Comparison of ENCODE assay signal across 1 cellular context in genomic region chr21:34183331-34183928, GRCh38.
A peak's percentile ranks its signal among the peaks of the same experiment; 100 is the strongest.
TF ChIP-seq lines count a peak whose summit lies in the region.

No MANE protein-coding gene starts in this region.

TF ChIP-seq in HepG2, 621 proteins besides CTCF, POLR2A, EP300 and RAD21 (continued from another document):
- TF ChIP-seq, protein P1, sequence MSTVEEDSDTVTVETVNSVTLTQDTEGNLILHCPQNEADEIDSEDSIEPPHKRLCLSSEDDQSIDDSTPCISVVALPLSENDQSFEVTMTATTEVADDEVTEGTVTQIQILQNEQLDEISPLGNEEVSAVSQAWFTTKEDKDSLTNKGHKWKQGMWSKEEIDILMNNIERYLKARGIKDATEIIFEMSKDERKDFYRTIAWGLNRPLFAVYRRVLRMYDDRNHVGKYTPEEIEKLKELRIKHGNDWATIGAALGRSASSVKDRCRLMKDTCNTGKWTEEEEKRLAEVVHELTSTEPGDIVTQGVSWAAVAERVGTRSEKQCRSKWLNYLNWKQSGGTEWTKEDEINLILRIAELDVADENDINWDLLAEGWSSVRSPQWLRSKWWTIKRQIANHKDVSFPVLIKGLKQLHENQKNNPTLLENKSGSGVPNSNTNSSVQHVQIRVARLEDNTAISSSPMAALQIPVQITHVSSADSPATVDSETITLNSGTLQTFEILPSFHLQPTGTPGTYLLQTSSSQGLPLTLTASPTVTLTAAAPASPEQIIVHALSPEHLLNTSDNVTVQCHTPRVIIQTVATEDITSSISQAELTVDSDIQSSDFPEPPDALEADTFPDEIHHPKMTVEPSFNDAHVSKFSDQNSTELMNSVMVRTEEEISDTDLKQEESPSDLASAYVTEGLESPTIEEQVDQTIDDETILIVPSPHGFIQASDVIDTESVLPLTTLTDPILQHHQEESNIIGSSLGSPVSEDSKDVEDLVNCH (CRISPR knock-in tag; IDR thresholded peaks at IDR 0.05) = no peak
- TF ChIP-seq TOPORS (CRISPR knock-in tag; IDR thresholded peaks at IDR 0.05) (no peak), SAP130 (CRISPR knock-in tag; IDR thresholded peaks at IDR 0.05; ENCODE audit: low read depth) (0 out of 2 replicates have a peak, but pooled peaks have one; percentile 13), MXD3 (CRISPR knock-in tag; IDR thresholded peaks at IDR 0.05) (no peak), TFAP4 (IDR thresholded peaks at IDR 0.05; ENCODE audit: borderline replicate concordance, low read depth) (peak; percentile 85), ZNF546 (CRISPR knock-in tag; conservative IDR thresholded peaks at IDR 0.05) (no peak), ZNF18 (CRISPR knock-in tag; IDR thresholded peaks at IDR 0.05; ENCODE audit: insufficient replicate concordance) (no peak), ZNF549 (CRISPR knock-in tag; IDR thresholded peaks at IDR 0.05) (no peak), NFIB (CRISPR knock-in tag; IDR thresholded peaks at IDR 0.05; ENCODE audit: borderline replicate concordance) (no peak), ZNF768 (CRISPR knock-in tag; IDR thresholded peaks at IDR 0.05) (no peak), ZFAT (CRISPR knock-in tag; conservative IDR thresholded peaks at IDR 0.05) (no peak), PITX1 (CRISPR knock-in tag; IDR thresholded peaks at IDR 0.05) (no peak), ZMYM3 (CRISPR knock-in tag; IDR thresholded peaks at IDR 0.05) (peak; percentile 61), PAWR (CRISPR knock-in tag; IDR thresholded peaks at IDR 0.05; ENCODE audit: borderline replicate concordance) (no peak), ZNF792 (CRISPR knock-in tag; IDR thresholded peaks at IDR 0.05) (peak; percentile 37; the same call in 1 of the 2 replicates), ZNF629 (CRISPR knock-in tag; conservative IDR thresholded peaks at IDR 0.05) (peak; percentile 65), SOX5 (CRISPR knock-in tag; IDR thresholded peaks at IDR 0.05; ENCODE audit: borderline replicate concordance) (peak; percentile 44; the same call in 1 of the 2 replicates), HHEX (CRISPR knock-in tag; IDR thresholded peaks at IDR 0.05) (no peak), TCF7 (IDR thresholded peaks at IDR 0.05; ENCODE audit: low read depth) (no peak), HMGXB3 (CRISPR knock-in tag; IDR thresholded peaks at IDR 0.05; ENCODE audit: borderline replicate concordance) (no peak), TAF1 (CRISPR knock-in tag; IDR thresholded peaks at IDR 0.05) (no peak), HMG20A (CRISPR knock-in tag; IDR thresholded peaks at IDR 0.05; ENCODE audit: borderline replicate concordance) (no peak), PRDM10 (CRISPR knock-in tag; IDR thresholded peaks at IDR 0.05; ENCODE audit: low read depth) (no peak), CBX1 (IDR thresholded peaks at IDR 0.05; ENCODE audit: low read depth) (no peak), SOX13 (IDR thresholded peaks at IDR 0.05) (no peak), SOX13 (CRISPR knock-in tag; conservative IDR thresholded peaks at IDR 0.05 in 1 of 2, IDR thresholded peaks at IDR 0.05 in 1 of 2) (peak in 1 of 2 experiments; percentile 76; a peak in 2 of 4 replicates), TBX2 (CRISPR knock-in tag; IDR thresholded peaks at IDR 0.05; ENCODE audit: borderline replicate concordance) (peak; percentile 79), POLR2AphosphoS2 (IDR thresholded peaks at IDR 0.05; ENCODE audit: low read depth, low read length) (no peak), ZNF337 (CRISPR knock-in tag; IDR thresholded peaks at IDR 0.05; ENCODE audit: borderline replicate concordance, low read depth) (no peak), ARID5B (CRISPR knock-in tag; IDR thresholded peaks at IDR 0.05) (peak; percentile 29; the same call in 1 of the 2 replicates), MTA3 (CRISPR knock-in tag; IDR thresholded peaks at IDR 0.05) (no peak), ZNF138 (CRISPR knock-in tag; IDR thresholded peaks at IDR 0.05; ENCODE audit: low read depth) (no peak), SSRP1 (CRISPR knock-in tag; IDR thresholded peaks at IDR 0.05) (no peak)
- TF ChIP-seq, protein P2, sequence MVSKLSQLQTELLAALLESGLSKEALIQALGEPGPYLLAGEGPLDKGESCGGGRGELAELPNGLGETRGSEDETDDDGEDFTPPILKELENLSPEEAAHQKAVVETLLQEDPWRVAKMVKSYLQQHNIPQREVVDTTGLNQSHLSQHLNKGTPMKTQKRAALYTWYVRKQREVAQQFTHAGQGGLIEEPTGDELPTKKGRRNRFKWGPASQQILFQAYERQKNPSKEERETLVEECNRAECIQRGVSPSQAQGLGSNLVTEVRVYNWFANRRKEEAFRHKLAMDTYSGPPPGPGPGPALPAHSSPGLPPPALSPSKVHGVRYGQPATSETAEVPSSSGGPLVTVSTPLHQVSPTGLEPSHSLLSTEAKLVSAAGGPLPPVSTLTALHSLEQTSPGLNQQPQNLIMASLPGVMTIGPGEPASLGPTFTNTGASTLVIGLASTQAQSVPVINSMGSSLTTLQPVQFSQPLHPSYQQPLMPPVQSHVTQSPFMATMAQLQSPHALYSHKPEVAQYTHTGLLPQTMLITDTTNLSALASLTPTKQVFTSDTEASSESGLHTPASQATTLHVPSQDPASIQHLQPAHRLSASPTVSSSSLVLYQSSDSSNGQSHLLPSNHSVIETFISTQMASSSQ (IDR thresholded peaks at IDR 0.05; ENCODE audit: low read depth) = no peak
- TF ChIP-seq, protein P2 (CRISPR knock-in tag; IDR thresholded peaks at IDR 0.05; ENCODE audit: borderline replicate concordance) = no peak
